10 cellular contexts compared by ENCODE assay signal in the genomic region with DNA sequence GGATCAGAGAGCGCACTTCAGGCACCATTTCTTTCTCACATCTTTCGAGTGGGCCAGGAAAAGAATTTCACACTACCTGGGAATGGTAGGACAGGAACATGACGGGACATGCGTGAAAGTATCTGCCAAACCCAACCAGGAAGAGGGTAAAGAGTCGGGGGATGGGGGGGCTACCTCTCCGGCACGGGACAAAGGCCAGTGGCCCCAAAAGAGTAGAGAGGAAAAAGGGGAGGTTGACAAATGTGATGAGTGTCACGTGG. TPM values are rescaled to one million over a fixed set of nuclear protein-coding genes. Genes with fewer than 3 reads are reported as not detected.
DNase-seq lines count a peak whose midpoint lies in the region; ATAC-seq and TF ChIP-seq lines count a peak whose summit lies in the region.
"Had no signal": no experiment of that assay in that cellular context is flagged by ENCODE, and none has a peak within 500 bp of the region (broad histone marks: within the 10 kb centered on the region; RNA-seq: fewer than 3 reads in every experiment).

No MANE protein-coding gene starts in this region.

- H3K36me3 ChIP-seq in lung (ENCODE audit: control insufficient read depth in 2 of 2, insufficient read depth in 2 of 2, low read length in 2 of 2), result no peaks in the 10 kb centered on the region
- no peaks in the 10 kb centered on the region for H3K36me3 ChIP-seq in subcutaneous abdominal adipose tissue (ENCODE audit: control insufficient read depth in 5 of 5, insufficient read depth in 5 of 5, low read length in 5 of 5)
- H3K36me3 ChIP-seq: SJSA1 had no signal

- peaks cover 3% of the 10 kb centered on the region for H3K4me1 Mint-ChIP-seq in activated CD8-positive, alpha-beta T cell treated with anti-CD3 and anti-CD28 coated beads for 36 hours (ENCODE audit: low read depth)
- H3K4me1 Mint-ChIP-seq in activated CD8-positive, alpha-beta T cell treated with anti-CD3 and anti-CD28 coated beads, Interleukin-2, amount 10 ng/mL, durations not matched to agents 7 days and 5 days (ENCODE audit: low read depth), result peaks cover 3% of the 10 kb centered on the region

- 38 to 46% methylated on average over 8 of the region's 8 CpGs for WGBS in lung, 2 donors

- H3K4me3 Mint-ChIP-seq in activated CD8-positive, alpha-beta T cell treated with anti-CD3 and anti-CD28 coated beads for 36 hours, result peak overlapping the region; percentile 53
- H3K4me3 Mint-ChIP-seq in activated CD8-positive, alpha-beta T cell treated with anti-CD3 and anti-CD28 coated beads, Interleukin-2, amount 10 ng/mL, durations not matched to agents 7 days and 5 days, result no peak overlapping the region

- intact Hi-C loops in activated CD8-positive, alpha-beta T cell treated with anti-CD3 and anti-CD28 coated beads for 36 hours (cut with micrococcal nuclease), result no loop called here

- H3K9me3 ChIP-seq in lung (ENCODE audit: control insufficient read depth in 2 of 2, insufficient read depth in 1 of 2, low read length in 1 of 2), result no peaks in the 10 kb centered on the region
- no peaks in the 10 kb centered on the region for H3K9me3 ChIP-seq in subcutaneous abdominal adipose tissue (ENCODE audit: control insufficient read depth in 5 of 5, low read length in 5 of 5)
- H3K9me3 ChIP-seq: SJSA1 had no signal

- POLR2A ChIA-PET in activated CD8-positive, alpha-beta T cell treated with anti-CD3 and anti-CD28 coated beads for 36 hours (lab: Charles Lee), result no interaction called here
- POLR2A ChIA-PET in activated CD8-positive, alpha-beta T cell treated with anti-CD3 and anti-CD28 coated beads, Interleukin-2, amount 10 ng/mL, durations not matched to agents 7 days and 5 days (lab: Charles Lee), result no interaction called here

- peaks cover 52% of the 10 kb centered on the region for H3K27me3 Mint-ChIP-seq in activated CD8-positive, alpha-beta T cell treated with anti-CD3 and anti-CD28 coated beads for 36 hours
- peaks cover 63% of the 10 kb centered on the region for H3K27me3 Mint-ChIP-seq in activated CD8-positive, alpha-beta T cell treated with anti-CD3 and anti-CD28 coated beads, Interleukin-2, amount 10 ng/mL, durations not matched to agents 7 days and 5 days (ENCODE audit: low read depth)

- H3K9me3 Mint-ChIP-seq in activated CD8-positive, alpha-beta T cell treated with anti-CD3 and anti-CD28 coated beads for 36 hours, result no peaks in the 10 kb centered on the region
- no peaks in the 10 kb centered on the region for H3K9me3 Mint-ChIP-seq in activated CD8-positive, alpha-beta T cell treated with anti-CD3 and anti-CD28 coated beads, Interleukin-2, amount 10 ng/mL, durations not matched to agents 7 days and 5 days (ENCODE audit: insufficient read depth)

- H3K4me1 ChIP-seq in lung (ENCODE audit: control insufficient read depth in 2 of 2, insufficient read depth in 2 of 2, low read length in 2 of 2), result no peaks in the 10 kb centered on the region
- H3K4me1 ChIP-seq in subcutaneous abdominal adipose tissue (ENCODE audit: control insufficient read depth in 5 of 5, insufficient read depth in 5 of 5, low read length in 5 of 5), result peaks cover 0 to 31% (median 21%) of the 10 kb centered on the region in 5 donors

- H3K27ac ChIP-seq in lung (ENCODE audit: low read depth in 1 of 2, low read length in 1 of 2) (no peak overlapping the region), subcutaneous abdominal adipose tissue (ENCODE audit: low read depth, low read length) (peak overlapping the region; percentile 49)
- H3K27ac ChIP-seq: SJSA1 had no signal

- in situ Hi-C loops in astrocyte of the spinal cord (cut with HindIII; ENCODE audit: low sequenced_read_pairs), result no loop called here

- H3K36me3 Mint-ChIP-seq in activated CD8-positive, alpha-beta T cell treated with anti-CD3 and anti-CD28 coated beads for 36 hours (ENCODE audit: low read depth), result no peaks in the 10 kb centered on the region
- H3K36me3 Mint-ChIP-seq in activated CD8-positive, alpha-beta T cell treated with anti-CD3 and anti-CD28 coated beads, Interleukin-2, amount 10 ng/mL, durations not matched to agents 7 days and 5 days (ENCODE audit: low read depth), result no peaks in the 10 kb centered on the region

- CTCF ChIA-PET in activated CD8-positive, alpha-beta T cell treated with anti-CD3 and anti-CD28 coated beads for 36 hours (lab: Charles Lee), result interaction anchor here (1.4 kb wide), 1 partner anchor 157 kb away, joined by 4 read pairs; no protein-coding TSS in a partner anchor
- CTCF ChIA-PET in activated CD8-positive, alpha-beta T cell treated with anti-CD3 and anti-CD28 coated beads, Interleukin-2, amount 10 ng/mL, durations not matched to agents 7 days and 5 days (lab: Charles Lee), result no interaction called here

- no peaks in the 10 kb centered on the region for H3K27me3 ChIP-seq in lung (ENCODE audit: control insufficient read depth, insufficient read depth)
- peaks cover 0 to 3% (median 0%) of the 10 kb centered on the region in 5 donors for H3K27me3 ChIP-seq in subcutaneous abdominal adipose tissue (ENCODE audit: control insufficient read depth in 5 of 5, insufficient read depth in 4 of 5, low read length in 5 of 5)

- no peak for ATAC-seq in activated CD8-positive, alpha-beta T cell treated with anti-CD3 and anti-CD28 coated beads for 36 hours
- ATAC-seq in activated CD8-positive, alpha-beta T cell treated with anti-CD3 and anti-CD28 coated beads, Interleukin-2, amount 10 ng/mL, durations not matched to agents 7 days and 5 days, result no peak
- ATAC-seq in lung (ENCODE audit: insufficient read depth, low FRiP score) (no peak), GM19467 (IDR thresholded peaks at IDR 0.05; ENCODE audit: unreplicated experiment) (no peak)

- no peak overlapping the region for H3K27ac Mint-ChIP-seq in activated CD8-positive, alpha-beta T cell treated with anti-CD3 and anti-CD28 coated beads for 36 hours
- no peak overlapping the region for H3K27ac Mint-ChIP-seq in activated CD8-positive, alpha-beta T cell treated with anti-CD3 and anti-CD28 coated beads, Interleukin-2, amount 10 ng/mL, durations not matched to agents 7 days and 5 days

- peak overlapping the region; percentile 39 for H3K4me3 ChIP-seq in astrocyte of the spinal cord (ENCODE audit: low read depth, low read length)
- peak overlapping the region; percentile 72 for H3K4me3 ChIP-seq in lung
- peak overlapping the region; percentile 54 to 79 (median 68) for H3K4me3 ChIP-seq in subcutaneous abdominal adipose tissue (ENCODE audit: low read depth in 1 of 5, low read length in 5 of 5)

- DNase-seq in activated CD8-positive, alpha-beta T cell treated with anti-CD3 and anti-CD28 coated beads for 36 hours, result no peak
- no peak for DNase-seq in activated CD8-positive, alpha-beta T cell treated with anti-CD3 and anti-CD28 coated beads, Interleukin-2, amount 10 ng/mL, durations not matched to agents 7 days and 5 days
- DNase-seq in astrocyte of the spinal cord (ENCODE audit: low read depth, low spot score) (no peak), lung (ENCODE audit: low spot score) (no peak), NCI-H2171 (lab: John Stamatoyannopoulos, UW) (no peak), H4 (ENCODE audit: low spot score) (no peak)
- DNase-seq: NCI-H1417 treated with DMSO at 0.1 percent for 48 hours had no signal

- peak overlapping the region; percentile 5 to 83 (median 76) for H3K9ac ChIP-seq in subcutaneous abdominal adipose tissue (ENCODE audit: low read length in 5 of 5)

- no peak for TF ChIP-seq CTCF in activated CD8-positive, alpha-beta T cell treated with anti-CD3 and anti-CD28 coated beads for 36 hours (IDR thresholded peaks at IDR 0.05)
- TF ChIP-seq CTCF in astrocyte of the spinal cord (IDR thresholded peaks at IDR 0.05; ENCODE audit: low read depth, low read length), result no peak
- no peak for TF ChIP-seq CTCF in lung (IDR thresholded peaks at IDR 0.05; ENCODE audit: control extremely low read depth, extremely low read depth)

RNA-seq across cellular contexts. Expression of a gene that starts 0.8 kb away (rescaled TPM):
- total RNA-seq in activated CD8-positive, alpha-beta T cell treated with anti-CD3 and anti-CD28 coated beads for 36 hours, result not detected
- total RNA-seq in activated CD8-positive, alpha-beta T cell treated with anti-CD3 and anti-CD28 coated beads, Interleukin-2, amount 10 ng/mL, durations not matched to agents 7 days and 5 days, result not detected
- total RNA-seq in lung, result 10 to 100 TPM; 12.7 to 27.6 TPM
- polyA plus RNA-seq in lung, result 1 to 10 TPM; 4.9 to 8.1 TPM
- total RNA-seq in H4 (2014; rRNA removed; shearing (Covaris generic)), result 3.8 and 8.1 TPM in 2 replicates

RNA-seq across cellular contexts. Expression of a gene that starts 57.1 kb away (rescaled TPM):
- 10 to 100 TPM; 17.9 to 18.4 TPM for total RNA-seq in activated CD8-positive, alpha-beta T cell treated with anti-CD3 and anti-CD28 coated beads for 36 hours
- total RNA-seq in activated CD8-positive, alpha-beta T cell treated with anti-CD3 and anti-CD28 coated beads, Interleukin-2, amount 10 ng/mL, durations not matched to agents 7 days and 5 days, result 10 to 100 TPM; 22.9 to 23.9 TPM
- total RNA-seq in lung, result 10 to 100 TPM; 19.2 to 39.9 TPM
- 10 to 100 TPM; 10.6 to 19.5 TPM for polyA plus RNA-seq in lung
- 15.1 and 18.1 TPM in 2 replicates for total RNA-seq in H4 (2014; rRNA removed; shearing (Covaris generic))
